ENCODE assay signal across 11 cellular contexts in the genomic region with DNA sequence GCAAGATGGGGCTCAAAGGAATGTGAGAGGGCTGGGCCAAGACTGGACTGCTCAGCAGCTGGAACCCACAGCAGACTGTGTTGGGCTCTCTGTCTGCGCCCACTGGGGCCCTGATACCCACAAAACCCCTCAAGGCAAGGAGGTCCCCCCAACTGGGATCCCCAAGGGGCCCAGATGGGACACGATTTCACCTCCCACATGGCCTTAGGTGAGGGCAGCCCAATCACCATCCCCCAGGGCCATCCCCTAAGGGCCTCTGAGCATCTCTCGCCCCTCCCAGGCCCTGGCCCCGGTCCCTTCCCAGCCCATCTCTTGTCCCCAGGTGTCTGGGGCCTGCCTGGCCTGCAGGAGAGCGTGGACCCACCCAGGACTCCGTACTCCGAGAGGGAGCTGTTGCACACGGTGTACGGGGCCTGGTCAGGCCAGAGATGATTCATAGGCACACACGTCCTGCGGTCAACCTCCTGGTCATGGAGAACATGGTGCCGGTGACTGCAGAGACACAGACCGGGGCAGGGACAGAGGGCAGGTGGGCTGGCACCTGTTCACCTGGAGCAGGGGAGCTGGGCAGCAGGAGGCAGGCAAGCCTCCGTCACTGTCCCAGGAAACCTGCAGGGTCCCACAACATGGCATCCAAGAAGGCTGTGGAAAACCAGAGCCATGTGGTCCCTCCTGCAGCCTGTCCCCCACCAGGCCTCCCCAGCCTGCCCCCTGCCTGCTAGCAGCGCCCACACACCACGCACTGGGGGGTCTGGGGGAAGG.
"Had no signal": no experiment of that assay in that cellular context is flagged by ENCODE, and none has a peak within 500 bp of the region (broad histone marks: within the 10 kb centered on the region; RNA-seq: fewer than 3 reads in every experiment).

No MANE protein-coding gene starts in this region.

- H3K36me3 ChIP-seq: adrenal gland had no signal

- H3K4me3 ChIP-seq: adrenal gland, body of pancreas, lung, skin epidermis had no signal

- ATAC-seq: body of pancreas had no signal

- DNase-seq: activated CD4-positive, alpha-beta memory T cell treated with anti-CD3 and anti-CD28 coated beads for 36 hours; activated CD4-positive, CD25-positive, alpha-beta regulatory T cell treated with anti-CD3 and anti-CD28 coated beads, Interleukin-2, amount 50 U/mL, for 72 hours; activated naive CD4-positive, alpha-beta T cell treated with anti-CD3 and anti-CD28 coated beads, Interleukin-2, amount 50 U/mL, for 16 hours; activated T-cell treated with anti-CD3 and anti-CD28 coated beads for 4 hours; body of pancreas; hippocampal formation; kidney glomerular epithelial cell; naive B cell had no signal

- H3K4me1 ChIP-seq: adrenal gland, body of pancreas had no signal

- H3K9me3 ChIP-seq: adrenal gland, body of pancreas had no signal

- H3K27ac ChIP-seq: adrenal gland, body of pancreas, skin epidermis had no signal

- H3K27me3 ChIP-seq: adrenal gland, body of pancreas had no signal
